1 cellular context compared by ENCODE assay signal in the genomic region with DNA sequence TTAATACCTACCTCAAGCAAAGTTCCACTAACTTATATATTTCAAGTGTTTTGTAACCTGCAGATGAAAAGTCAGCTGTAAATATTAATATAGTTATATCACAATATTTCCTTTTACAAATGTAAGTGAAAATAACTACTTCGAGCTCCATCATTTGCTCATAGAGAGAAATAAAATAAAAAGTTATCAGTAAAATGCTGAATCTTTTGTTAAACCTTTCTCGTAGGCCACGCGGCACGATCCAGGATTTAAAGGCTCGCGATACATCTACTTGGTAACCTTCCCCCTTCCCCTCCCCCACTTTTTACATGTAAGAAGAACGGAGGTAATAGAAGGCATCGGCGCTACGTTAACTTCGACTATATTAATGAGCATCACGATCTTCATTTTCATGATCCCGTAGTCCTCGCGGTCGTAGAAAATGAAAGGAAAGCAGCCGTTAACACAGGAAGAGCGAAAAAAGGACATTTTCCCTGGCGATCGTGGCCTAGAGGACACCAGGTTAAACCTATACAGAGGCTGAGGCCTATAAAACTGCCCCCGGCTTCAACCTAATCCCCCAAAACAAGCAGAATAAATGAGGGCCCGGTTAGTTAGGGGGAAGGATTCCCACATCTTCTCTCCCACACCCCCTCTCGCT.
TF ChIP-seq lines count a peak whose summit lies in the region.

No MANE protein-coding gene starts in this region.

TF ChIP-seq in WTC11, 78 proteins besides CTCF, POLR2A, EP300 and RAD21 (continued from another document):
- TF ChIP-seq, protein P1, sequence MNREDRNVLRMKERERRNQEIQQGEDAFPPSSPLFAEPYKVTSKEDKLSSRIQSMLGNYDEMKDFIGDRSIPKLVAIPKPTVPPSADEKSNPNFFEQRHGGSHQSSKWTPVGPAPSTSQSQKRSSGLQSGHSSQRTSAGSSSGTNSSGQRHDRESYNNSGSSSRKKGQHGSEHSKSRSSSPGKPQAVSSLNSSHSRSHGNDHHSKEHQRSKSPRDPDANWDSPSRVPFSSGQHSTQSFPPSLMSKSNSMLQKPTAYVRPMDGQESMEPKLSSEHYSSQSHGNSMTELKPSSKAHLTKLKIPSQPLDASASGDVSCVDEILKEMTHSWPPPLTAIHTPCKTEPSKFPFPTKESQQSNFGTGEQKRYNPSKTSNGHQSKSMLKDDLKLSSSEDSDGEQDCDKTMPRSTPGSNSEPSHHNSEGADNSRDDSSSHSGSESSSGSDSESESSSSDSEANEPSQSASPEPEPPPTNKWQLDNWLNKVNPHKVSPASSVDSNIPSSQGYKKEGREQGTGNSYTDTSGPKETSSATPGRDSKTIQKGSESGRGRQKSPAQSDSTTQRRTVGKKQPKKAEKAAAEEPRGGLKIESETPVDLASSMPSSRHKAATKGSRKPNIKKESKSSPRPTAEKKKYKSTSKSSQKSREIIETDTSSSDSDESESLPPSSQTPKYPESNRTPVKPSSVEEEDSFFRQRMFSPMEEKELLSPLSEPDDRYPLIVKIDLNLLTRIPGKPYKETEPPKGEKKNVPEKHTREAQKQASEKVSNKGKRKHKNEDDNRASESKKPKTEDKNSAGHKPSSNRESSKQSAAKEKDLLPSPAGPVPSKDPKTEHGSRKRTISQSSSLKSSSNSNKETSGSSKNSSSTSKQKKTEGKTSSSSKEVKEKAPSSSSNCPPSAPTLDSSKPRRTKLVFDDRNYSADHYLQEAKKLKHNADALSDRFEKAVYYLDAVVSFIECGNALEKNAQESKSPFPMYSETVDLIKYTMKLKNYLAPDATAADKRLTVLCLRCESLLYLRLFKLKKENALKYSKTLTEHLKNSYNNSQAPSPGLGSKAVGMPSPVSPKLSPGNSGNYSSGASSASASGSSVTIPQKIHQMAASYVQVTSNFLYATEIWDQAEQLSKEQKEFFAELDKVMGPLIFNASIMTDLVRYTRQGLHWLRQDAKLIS (CRISPR knock-in tag; IDR thresholded peaks at IDR 0.05; ENCODE audit: borderline replicate concordance) = no peak
- TF ChIP-seq CREM (CRISPR knock-in tag; IDR thresholded peaks at IDR 0.05) (0 out of 2 replicates have a peak, but pooled peaks have one; percentile 7), NFATC4 (CRISPR knock-in tag; IDR thresholded peaks at IDR 0.05) (no peak), CBFB (CRISPR knock-in tag; IDR thresholded peaks at IDR 0.05; ENCODE audit: low read depth) (no peak), ZNF232 (CRISPR knock-in tag; IDR thresholded peaks at IDR 0.05) (no peak), ETV6 (CRISPR knock-in tag; IDR thresholded peaks at IDR 0.05) (0 out of 2 replicates have a peak, but pooled peaks have one; percentile 24), JUN (CRISPR knock-in tag; IDR thresholded peaks at IDR 0.05) (no peak), ZNF263 (CRISPR knock-in tag; IDR thresholded peaks at IDR 0.05; ENCODE audit: low read depth) (no peak), GABPB1 (CRISPR knock-in tag; IDR thresholded peaks at IDR 0.05) (no peak), ZNF219 (CRISPR knock-in tag; IDR thresholded peaks at IDR 0.05; ENCODE audit: borderline replicate concordance) (no peak), ZBTB21 (CRISPR knock-in tag; IDR thresholded peaks at IDR 0.05; ENCODE audit: borderline replicate concordance) (no peak), FOXJ3 (CRISPR knock-in tag; IDR thresholded peaks at IDR 0.05; ENCODE audit: borderline replicate concordance) (no peak), NR2C2 (CRISPR knock-in tag; IDR thresholded peaks at IDR 0.05) (no peak), CREB1 (CRISPR knock-in tag; IDR thresholded peaks at IDR 0.05) (no peak), ELF4 (CRISPR knock-in tag; IDR thresholded peaks at IDR 0.05; ENCODE audit: low read depth) (no peak), JAZF1 (CRISPR knock-in tag; IDR thresholded peaks at IDR 0.05) (no peak), RORB (CRISPR knock-in tag; IDR thresholded peaks at IDR 0.05) (no peak), SMAD4 (CRISPR knock-in tag; IDR thresholded peaks at IDR 0.05) (no peak), NR1H2 (CRISPR knock-in tag; IDR thresholded peaks at IDR 0.05) (no peak), FOXP1 (CRISPR knock-in tag; IDR thresholded peaks at IDR 0.05; ENCODE audit: borderline replicate concordance) (no peak), ESRRA (CRISPR knock-in tag; IDR thresholded peaks at IDR 0.05; ENCODE audit: borderline replicate concordance) (0 out of 2 replicates have a peak, but pooled peaks have one; percentile 44), ZNF671 (CRISPR knock-in tag; IDR thresholded peaks at IDR 0.05) (no peak), EMX1 (CRISPR knock-in tag; IDR thresholded peaks at IDR 0.05) (no peak), NR3C1 (CRISPR knock-in tag; conservative IDR thresholded peaks at IDR 0.05; ENCODE audit: low read depth) (no peak), MXD4 (CRISPR knock-in tag; IDR thresholded peaks at IDR 0.05; ENCODE audit: borderline replicate concordance) (no peak), SMAD3 (CRISPR knock-in tag; IDR thresholded peaks at IDR 0.05; ENCODE audit: borderline replicate concordance) (no peak), ZNF416 (CRISPR knock-in tag; IDR thresholded peaks at IDR 0.05) (0 out of 2 replicates have a peak, but pooled peaks have one; percentile 44), TEAD1 (CRISPR knock-in tag; IDR thresholded peaks at IDR 0.05) (no peak), TP53 (CRISPR knock-in tag; IDR thresholded peaks at IDR 0.05) (no peak), ZNF138 (CRISPR knock-in tag; conservative IDR thresholded peaks at IDR 0.05) (no peak), HMGA2 (CRISPR knock-in tag; IDR thresholded peaks at IDR 0.05) (no peak), RELA (CRISPR knock-in tag; IDR thresholded peaks at IDR 0.05; ENCODE audit: borderline replicate concordance) (no peak), SOX15 (CRISPR knock-in tag; IDR thresholded peaks at IDR 0.05) (no peak), KAT7 (CRISPR knock-in tag; IDR thresholded peaks at IDR 0.05; ENCODE audit: borderline replicate concordance) (0 out of 2 replicates have a peak, but pooled peaks have one; percentile 48), TCF7 (CRISPR knock-in tag; IDR thresholded peaks at IDR 0.05; ENCODE audit: low read depth) (no peak)
- TF ChIP-seq, protein P2, sequence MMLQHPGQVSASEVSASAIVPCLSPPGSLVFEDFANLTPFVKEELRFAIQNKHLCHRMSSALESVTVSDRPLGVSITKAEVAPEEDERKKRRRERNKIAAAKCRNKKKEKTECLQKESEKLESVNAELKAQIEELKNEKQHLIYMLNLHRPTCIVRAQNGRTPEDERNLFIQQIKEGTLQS (CRISPR knock-in tag; conservative IDR thresholded peaks at IDR 0.05) = no peak
- TF ChIP-seq, protein P3, sequence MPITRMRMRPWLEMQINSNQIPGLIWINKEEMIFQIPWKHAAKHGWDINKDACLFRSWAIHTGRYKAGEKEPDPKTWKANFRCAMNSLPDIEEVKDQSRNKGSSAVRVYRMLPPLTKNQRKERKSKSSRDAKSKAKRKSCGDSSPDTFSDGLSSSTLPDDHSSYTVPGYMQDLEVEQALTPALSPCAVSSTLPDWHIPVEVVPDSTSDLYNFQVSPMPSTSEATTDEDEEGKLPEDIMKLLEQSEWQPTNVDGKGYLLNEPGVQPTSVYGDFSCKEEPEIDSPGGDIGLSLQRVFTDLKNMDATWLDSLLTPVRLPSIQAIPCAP (CRISPR knock-in tag; IDR thresholded peaks at IDR 0.05) = peak; percentile 12; the same call in 1 of the 2 replicates
- TF ChIP-seq, protein P4, sequence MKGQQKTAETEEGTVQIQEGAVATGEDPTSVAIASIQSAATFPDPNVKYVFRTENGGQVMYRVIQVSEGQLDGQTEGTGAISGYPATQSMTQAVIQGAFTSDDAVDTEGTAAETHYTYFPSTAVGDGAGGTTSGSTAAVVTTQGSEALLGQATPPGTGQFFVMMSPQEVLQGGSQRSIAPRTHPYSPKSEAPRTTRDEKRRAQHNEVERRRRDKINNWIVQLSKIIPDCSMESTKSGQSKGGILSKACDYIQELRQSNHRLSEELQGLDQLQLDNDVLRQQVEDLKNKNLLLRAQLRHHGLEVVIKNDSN (CRISPR knock-in tag; IDR thresholded peaks at IDR 0.05) = no peak
- TF ChIP-seq, protein P5, sequence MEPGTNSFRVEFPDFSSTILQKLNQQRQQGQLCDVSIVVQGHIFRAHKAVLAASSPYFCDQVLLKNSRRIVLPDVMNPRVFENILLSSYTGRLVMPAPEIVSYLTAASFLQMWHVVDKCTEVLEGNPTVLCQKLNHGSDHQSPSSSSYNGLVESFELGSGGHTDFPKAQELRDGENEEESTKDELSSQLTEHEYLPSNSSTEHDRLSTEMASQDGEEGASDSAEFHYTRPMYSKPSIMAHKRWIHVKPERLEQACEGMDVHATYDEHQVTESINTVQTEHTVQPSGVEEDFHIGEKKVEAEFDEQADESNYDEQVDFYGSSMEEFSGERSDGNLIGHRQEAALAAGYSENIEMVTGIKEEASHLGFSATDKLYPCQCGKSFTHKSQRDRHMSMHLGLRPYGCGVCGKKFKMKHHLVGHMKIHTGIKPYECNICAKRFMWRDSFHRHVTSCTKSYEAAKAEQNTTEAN (CRISPR knock-in tag; IDR thresholded peaks at IDR 0.05) = no peak
- TF ChIP-seq, protein P6, sequence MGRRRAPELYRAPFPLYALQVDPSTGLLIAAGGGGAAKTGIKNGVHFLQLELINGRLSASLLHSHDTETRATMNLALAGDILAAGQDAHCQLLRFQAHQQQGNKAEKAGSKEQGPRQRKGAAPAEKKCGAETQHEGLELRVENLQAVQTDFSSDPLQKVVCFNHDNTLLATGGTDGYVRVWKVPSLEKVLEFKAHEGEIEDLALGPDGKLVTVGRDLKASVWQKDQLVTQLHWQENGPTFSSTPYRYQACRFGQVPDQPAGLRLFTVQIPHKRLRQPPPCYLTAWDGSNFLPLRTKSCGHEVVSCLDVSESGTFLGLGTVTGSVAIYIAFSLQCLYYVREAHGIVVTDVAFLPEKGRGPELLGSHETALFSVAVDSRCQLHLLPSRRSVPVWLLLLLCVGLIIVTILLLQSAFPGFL (CRISPR knock-in tag; IDR thresholded peaks at IDR 0.05; ENCODE audit: borderline replicate concordance) = peak; percentile 87; the same call in 1 of the 2 replicates
- TF ChIP-seq, protein P7, sequence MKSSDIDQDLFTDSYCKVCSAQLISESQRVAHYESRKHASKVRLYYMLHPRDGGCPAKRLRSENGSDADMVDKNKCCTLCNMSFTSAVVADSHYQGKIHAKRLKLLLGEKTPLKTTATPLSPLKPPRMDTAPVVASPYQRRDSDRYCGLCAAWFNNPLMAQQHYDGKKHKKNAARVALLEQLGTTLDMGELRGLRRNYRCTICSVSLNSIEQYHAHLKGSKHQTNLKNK (CRISPR knock-in tag; IDR thresholded peaks at IDR 0.05) = peak; percentile 71; the same call in 1 of the 2 replicates
- TF ChIP-seq, protein P8, sequence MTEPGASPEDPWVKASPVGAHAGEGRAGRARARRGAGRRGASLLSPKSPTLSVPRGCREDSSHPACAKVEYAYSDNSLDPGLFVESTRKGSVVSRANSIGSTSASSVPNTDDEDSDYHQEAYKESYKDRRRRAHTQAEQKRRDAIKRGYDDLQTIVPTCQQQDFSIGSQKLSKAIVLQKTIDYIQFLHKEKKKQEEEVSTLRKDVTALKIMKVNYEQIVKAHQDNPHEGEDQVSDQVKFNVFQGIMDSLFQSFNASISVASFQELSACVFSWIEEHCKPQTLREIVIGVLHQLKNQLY (CRISPR knock-in tag; IDR thresholded peaks at IDR 0.05) = no peak
- TF ChIP-seq, protein P9, sequence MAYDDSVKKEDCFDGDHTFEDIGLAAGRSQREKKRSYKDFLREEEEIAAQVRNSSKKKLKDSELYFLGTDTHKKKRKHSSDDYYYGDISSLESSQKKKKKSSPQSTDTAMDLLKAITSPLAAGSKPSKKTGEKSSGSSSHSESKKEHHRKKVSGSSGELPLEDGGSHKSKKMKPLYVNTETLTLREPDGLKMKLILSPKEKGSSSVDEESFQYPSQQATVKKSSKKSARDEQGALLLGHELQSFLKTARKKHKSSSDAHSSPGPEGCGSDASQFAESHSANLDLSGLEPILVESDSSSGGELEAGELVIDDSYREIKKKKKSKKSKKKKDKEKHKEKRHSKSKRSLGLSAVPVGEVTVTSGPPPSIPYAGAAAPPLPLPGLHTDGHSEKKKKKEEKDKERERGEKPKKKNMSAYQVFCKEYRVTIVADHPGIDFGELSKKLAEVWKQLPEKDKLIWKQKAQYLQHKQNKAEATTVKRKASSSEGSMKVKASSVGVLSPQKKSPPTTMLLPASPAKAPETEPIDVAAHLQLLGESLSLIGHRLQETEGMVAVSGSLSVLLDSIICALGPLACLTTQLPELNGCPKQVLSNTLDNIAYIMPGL (CRISPR knock-in tag; IDR thresholded peaks at IDR 0.05) = no peak
- TF ChIP-seq, protein P10, sequence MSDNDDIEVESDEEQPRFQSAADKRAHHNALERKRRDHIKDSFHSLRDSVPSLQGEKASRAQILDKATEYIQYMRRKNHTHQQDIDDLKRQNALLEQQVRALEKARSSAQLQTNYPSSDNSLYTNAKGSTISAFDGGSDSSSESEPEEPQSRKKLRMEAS (CRISPR knock-in tag; IDR thresholded peaks at IDR 0.05) = no peak
- TF ChIP-seq, protein P11, sequence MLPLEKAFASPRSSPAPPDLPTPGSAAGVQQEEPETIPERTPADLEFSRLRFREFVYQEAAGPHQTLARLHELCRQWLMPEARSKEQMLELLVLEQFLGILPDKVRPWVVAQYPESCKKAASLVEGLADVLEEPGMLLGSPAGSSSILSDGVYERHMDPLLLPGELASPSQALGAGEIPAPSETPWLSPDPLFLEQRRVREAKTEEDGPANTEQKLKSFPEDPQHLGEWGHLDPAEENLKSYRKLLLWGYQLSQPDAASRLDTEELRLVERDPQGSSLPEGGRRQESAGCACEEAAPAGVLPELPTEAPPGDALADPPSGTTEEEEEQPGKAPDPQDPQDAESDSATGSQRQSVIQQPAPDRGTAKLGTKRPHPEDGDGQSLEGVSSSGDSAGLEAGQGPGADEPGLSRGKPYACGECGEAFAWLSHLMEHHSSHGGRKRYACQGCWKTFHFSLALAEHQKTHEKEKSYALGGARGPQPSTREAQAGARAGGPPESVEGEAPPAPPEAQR (CRISPR knock-in tag; IDR thresholded peaks at IDR 0.05) = no peak
- TF ChIP-seq, protein P12, sequence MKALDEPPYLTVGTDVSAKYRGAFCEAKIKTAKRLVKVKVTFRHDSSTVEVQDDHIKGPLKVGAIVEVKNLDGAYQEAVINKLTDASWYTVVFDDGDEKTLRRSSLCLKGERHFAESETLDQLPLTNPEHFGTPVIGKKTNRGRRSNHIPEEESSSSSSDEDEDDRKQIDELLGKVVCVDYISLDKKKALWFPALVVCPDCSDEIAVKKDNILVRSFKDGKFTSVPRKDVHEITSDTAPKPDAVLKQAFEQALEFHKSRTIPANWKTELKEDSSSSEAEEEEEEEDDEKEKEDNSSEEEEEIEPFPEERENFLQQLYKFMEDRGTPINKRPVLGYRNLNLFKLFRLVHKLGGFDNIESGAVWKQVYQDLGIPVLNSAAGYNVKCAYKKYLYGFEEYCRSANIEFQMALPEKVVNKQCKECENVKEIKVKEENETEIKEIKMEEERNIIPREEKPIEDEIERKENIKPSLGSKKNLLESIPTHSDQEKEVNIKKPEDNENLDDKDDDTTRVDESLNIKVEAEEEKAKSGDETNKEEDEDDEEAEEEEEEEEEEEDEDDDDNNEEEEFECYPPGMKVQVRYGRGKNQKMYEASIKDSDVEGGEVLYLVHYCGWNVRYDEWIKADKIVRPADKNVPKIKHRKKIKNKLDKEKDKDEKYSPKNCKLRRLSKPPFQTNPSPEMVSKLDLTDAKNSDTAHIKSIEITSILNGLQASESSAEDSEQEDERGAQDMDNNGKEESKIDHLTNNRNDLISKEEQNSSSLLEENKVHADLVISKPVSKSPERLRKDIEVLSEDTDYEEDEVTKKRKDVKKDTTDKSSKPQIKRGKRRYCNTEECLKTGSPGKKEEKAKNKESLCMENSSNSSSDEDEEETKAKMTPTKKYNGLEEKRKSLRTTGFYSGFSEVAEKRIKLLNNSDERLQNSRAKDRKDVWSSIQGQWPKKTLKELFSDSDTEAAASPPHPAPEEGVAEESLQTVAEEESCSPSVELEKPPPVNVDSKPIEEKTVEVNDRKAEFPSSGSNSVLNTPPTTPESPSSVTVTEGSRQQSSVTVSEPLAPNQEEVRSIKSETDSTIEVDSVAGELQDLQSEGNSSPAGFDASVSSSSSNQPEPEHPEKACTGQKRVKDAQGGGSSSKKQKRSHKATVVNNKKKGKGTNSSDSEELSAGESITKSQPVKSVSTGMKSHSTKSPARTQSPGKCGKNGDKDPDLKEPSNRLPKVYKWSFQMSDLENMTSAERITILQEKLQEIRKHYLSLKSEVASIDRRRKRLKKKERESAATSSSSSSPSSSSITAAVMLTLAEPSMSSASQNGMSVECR (CRISPR knock-in tag; IDR thresholded peaks at IDR 0.05; ENCODE audit: borderline replicate concordance) = no peak
